ENCODE assay signal across 2 cellular contexts in genomic region chr1:215625949-215626348, GRCh38.
TF ChIP-seq lines count a peak whose summit lies in the region.

No MANE protein-coding gene starts in this region.

TF ChIP-seq in HepG2, 621 proteins besides CTCF, POLR2A, EP300 and RAD21:
- TF ChIP-seq, protein P1, sequence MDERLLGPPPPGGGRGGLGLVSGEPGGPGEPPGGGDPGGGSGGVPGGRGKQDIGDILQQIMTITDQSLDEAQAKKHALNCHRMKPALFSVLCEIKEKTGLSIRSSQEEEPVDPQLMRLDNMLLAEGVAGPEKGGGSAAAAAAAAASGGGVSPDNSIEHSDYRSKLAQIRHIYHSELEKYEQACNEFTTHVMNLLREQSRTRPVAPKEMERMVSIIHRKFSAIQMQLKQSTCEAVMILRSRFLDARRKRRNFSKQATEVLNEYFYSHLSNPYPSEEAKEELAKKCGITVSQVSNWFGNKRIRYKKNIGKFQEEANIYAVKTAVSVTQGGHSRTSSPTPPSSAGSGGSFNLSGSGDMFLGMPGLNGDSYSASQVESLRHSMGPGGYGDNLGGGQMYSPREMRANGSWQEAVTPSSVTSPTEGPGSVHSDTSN (CRISPR knock-in tag; IDR thresholded peaks at IDR 0.05): no peak
- TF ChIP-seq ZNF629 (CRISPR knock-in tag; conservative IDR thresholded peaks at IDR 0.05): peak; percentile 61

TF ChIP-seq in K562, 482 proteins besides CTCF, POLR2A, EP300 and RAD21:
- no peak for TF ChIP-seq C11orf30 (IDR thresholded peaks at IDR 0.05; ENCODE audit: low read depth)
- TF ChIP-seq CREBBP (IDR thresholded peaks at IDR 0.05; ENCODE audit: low read depth, low read length): no peak
- peak; percentile 78 for TF ChIP-seq RBM25 (IDR thresholded peaks at IDR 0.05; ENCODE audit: low read depth, low read length, severe bottlenecking)
